8 cellular contexts compared by ENCODE assay signal in the genomic region with DNA sequence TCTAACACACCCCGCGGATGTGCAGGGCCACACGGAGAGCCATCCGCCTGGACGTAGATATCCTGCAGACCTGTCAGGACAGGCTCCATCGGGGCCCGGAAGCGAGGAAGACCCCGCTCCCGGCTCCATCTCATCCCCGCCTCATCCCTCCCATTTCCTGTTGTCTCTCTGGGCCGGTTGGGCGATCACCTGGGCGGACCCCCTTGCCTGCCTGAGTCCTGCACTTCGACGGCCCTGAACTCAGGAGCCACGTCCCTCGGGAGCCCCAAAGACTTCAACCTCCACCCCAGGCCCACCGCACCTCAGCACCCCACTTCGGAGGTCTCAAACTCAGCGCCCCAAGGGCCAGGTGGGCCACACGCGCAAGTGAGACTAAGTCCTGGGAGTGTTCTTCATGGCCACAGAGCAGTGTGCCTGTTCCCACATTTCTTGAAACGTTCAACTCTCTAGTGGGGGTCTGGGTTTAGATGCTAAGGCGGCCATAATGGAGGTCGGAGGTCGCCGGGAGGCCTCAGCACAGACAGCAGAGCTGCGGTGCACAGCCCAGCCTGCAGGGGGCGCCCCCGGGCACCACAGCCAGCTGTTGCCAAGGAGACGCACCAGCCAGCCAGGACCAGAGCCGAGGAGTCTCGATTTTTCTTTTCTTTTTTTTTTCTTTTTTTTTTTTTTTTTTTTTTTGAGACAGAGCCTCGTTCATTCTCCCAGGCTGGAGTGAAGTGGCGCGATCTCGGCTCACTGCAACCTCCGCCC. TPM values are rescaled to one million over a fixed set of nuclear protein-coding genes. Genes with fewer than 3 reads are reported as not detected.
DNase-seq lines count a peak whose midpoint lies in the region; TF ChIP-seq lines count a peak whose summit lies in the region.

No MANE protein-coding gene starts in this region.

- peaks cover 7% of the 10 kb centered on the region for H3K27me3 Mint-ChIP-seq in progenitor cell of endocrine pancreas

- POLR2A ChIA-PET in HEK293 (lab: Yijun Ruan, JAX), result no interaction called here

- CTCF ChIA-PET in HEK293 (lab: Yijun Ruan, JAX), result interaction anchor here (0.7 to 1.7 kb wide), 9 partner anchors 10 to 262 kb away, joined by 3 to 6 read pairs (median 3); no protein-coding TSS in a partner anchor

- no peak overlapping the region for H3K27ac Mint-ChIP-seq in progenitor cell of endocrine pancreas

- H3K36me3 ChIP-seq in BE2C, result no peaks in the 10 kb centered on the region
- H3K36me3 ChIP-seq in HEK293 (ENCODE audit: control insufficient read depth in 2 of 2, insufficient read depth in 1 of 2, low read length in 2 of 2), result no peaks in the 10 kb centered on the region
- no peaks in the 10 kb centered on the region for H3K36me3 ChIP-seq in ovary

- H3K4me1 Mint-ChIP-seq in progenitor cell of endocrine pancreas (ENCODE audit: low read depth), result peaks cover 5% of the 10 kb centered on the region

- TF ChIP-seq EP300 in ovary (IDR thresholded peaks at IDR 0.05), result no peak

- H3K9me3 Mint-ChIP-seq in progenitor cell of endocrine pancreas (ENCODE audit: low read depth), result no peaks in the 10 kb centered on the region

- TF ChIP-seq CTCF in BE2C (IDR thresholded peaks at IDR 0.05; ENCODE audit: low read depth, low read length) (peak; percentile 60), HEK293 (tag by site-specific recombination; IDR thresholded peaks at IDR 0.05) (peak; percentile 36; the same call in 1 of the 2 replicates), progenitor cell of endocrine pancreas (IDR thresholded peaks at IDR 0.05; ENCODE audit: unreplicated experiment) (peak; percentile 50), ovary (IDR thresholded peaks at IDR 0.05) (no peak)

- H3K27ac ChIP-seq in HEK293 (ENCODE audit: extremely low read depth, low read depth, low read length) (no peak overlapping the region), ovary (no peak overlapping the region)

- no peaks in the 10 kb centered on the region for H3K4me1 ChIP-seq in BE2C
- H3K4me1 ChIP-seq in HEK293 (ENCODE audit: control insufficient read depth, insufficient read depth, low read length), result no peaks in the 10 kb centered on the region
- no peaks in the 10 kb centered on the region for H3K4me1 ChIP-seq in ovary (ENCODE audit: insufficient read depth)

- WGBS in ovary, 3 donors, result 84 to 88% (median 86%) methylated on average over 39 of the region's 39 CpGs

- intact Hi-C loops in ovary (cut with DNase I), result no loop called here

- H3K27me3 ChIP-seq in BE2C (no peaks in the 10 kb centered on the region), ovary (no peaks in the 10 kb centered on the region)

- no peak for TF ChIP-seq POLR2A in ovary (IDR thresholded peaks at IDR 0.05)

- DNase-seq in BE2C, result peak; percentile 50
- DNase-seq in activated CD4-positive, CD25-positive, alpha-beta regulatory T cell treated with anti-CD3 and anti-CD28 coated beads, Interleukin-2, amount 50 U/mL, for 72 hours, result peak; percentile 66
- peak; percentile 73 for DNase-seq in ecto neural progenitor cell (ENCODE audit: low spot score)
- no peak for DNase-seq in progenitor cell of endocrine pancreas (ENCODE audit: low spot score, unreplicated experiment)
- DNase-seq in ovary, result no peak
- no peak for DNase-seq in NCI-H2081 (lab: John Stamatoyannopoulos, UW)
- DNase-seq in inferior parietal cortex (ENCODE audit: extremely low spot score), result no peak

- H3K4me3 Mint-ChIP-seq in progenitor cell of endocrine pancreas (ENCODE audit: low read depth), result no peak overlapping the region

- H3K4me3 ChIP-seq in BE2C (ENCODE audit: low read depth, low read length), result no peak overlapping the region
- H3K4me3 ChIP-seq in HEK293 (ENCODE audit: low read depth, low read length), result no peak overlapping the region
- no peak overlapping the region for H3K4me3 ChIP-seq in ovary

- H3K36me3 Mint-ChIP-seq in progenitor cell of endocrine pancreas (ENCODE audit: insufficient read depth), result no peaks in the 10 kb centered on the region

- H3K9me3 ChIP-seq in BE2C, result no peaks in the 10 kb centered on the region
- no peaks in the 10 kb centered on the region for H3K9me3 ChIP-seq in HEK293 (ENCODE audit: control insufficient read depth, insufficient read depth, low read depth, low read length)
- H3K9me3 ChIP-seq in ovary, result no peaks in the 10 kb centered on the region

TF ChIP-seq in HEK293, 187 proteins besides CTCF, POLR2A, EP300 and RAD21:
- no peak for TF ChIP-seq KLF10 (tag by site-specific recombination; IDR thresholded peaks at IDR 0.05)
- TF ChIP-seq EGR2 (tag by site-specific recombination; IDR thresholded peaks at IDR 0.05; ENCODE audit: low read depth), result no peak
- TF ChIP-seq ZNF548 (tag by site-specific recombination; IDR thresholded peaks at IDR 0.05), result no peak
- TF ChIP-seq ZNF544 (tag by site-specific recombination; IDR thresholded peaks at IDR 0.05), result no peak
- no peak for TF ChIP-seq ZSCAN30 (tag by site-specific recombination; IDR thresholded peaks at IDR 0.05)
- no peak for TF ChIP-seq ZNF221 (tag by site-specific recombination; IDR thresholded peaks at IDR 0.05; ENCODE audit: borderline replicate concordance)
- no peak for TF ChIP-seq ZNF707 (tag by site-specific recombination; IDR thresholded peaks at IDR 0.05)
- TF ChIP-seq ZNF433 (tag by site-specific recombination; IDR thresholded peaks at IDR 0.05; ENCODE audit: low read depth), result no peak
- no peak for TF ChIP-seq ZNF423 (tag by site-specific recombination; IDR thresholded peaks at IDR 0.05)
- TF ChIP-seq, protein P1, sequence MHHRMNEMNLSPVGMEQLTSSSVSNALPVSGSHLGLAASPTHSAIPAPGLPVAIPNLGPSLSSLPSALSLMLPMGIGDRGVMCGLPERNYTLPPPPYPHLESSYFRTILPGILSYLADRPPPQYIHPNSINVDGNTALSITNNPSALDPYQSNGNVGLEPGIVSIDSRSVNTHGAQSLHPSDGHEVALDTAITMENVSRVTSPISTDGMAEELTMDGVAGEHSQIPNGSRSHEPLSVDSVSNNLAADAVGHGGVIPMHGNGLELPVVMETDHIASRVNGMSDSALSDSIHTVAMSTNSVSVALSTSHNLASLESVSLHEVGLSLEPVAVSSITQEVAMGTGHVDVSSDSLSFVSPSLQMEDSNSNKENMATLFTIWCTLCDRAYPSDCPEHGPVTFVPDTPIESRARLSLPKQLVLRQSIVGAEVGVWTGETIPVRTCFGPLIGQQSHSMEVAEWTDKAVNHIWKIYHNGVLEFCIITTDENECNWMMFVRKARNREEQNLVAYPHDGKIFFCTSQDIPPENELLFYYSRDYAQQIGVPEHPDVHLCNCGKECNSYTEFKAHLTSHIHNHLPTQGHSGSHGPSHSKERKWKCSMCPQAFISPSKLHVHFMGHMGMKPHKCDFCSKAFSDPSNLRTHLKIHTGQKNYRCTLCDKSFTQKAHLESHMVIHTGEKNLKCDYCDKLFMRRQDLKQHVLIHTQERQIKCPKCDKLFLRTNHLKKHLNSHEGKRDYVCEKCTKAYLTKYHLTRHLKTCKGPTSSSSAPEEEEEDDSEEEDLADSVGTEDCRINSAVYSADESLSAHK (tag by site-specific recombination; IDR thresholded peaks at IDR 0.05), result no peak
- TF ChIP-seq ZNF521 (tag by site-specific recombination; IDR thresholded peaks at IDR 0.05), result no peak
- no peak for TF ChIP-seq ZNF626 (tag by site-specific recombination; IDR thresholded peaks at IDR 0.05)
- TF ChIP-seq ZNF350 (tag by site-specific recombination; IDR thresholded peaks at IDR 0.05), result no peak

RNA-seq across cellular contexts. Expression of a gene that starts 26.0 kb away (rescaled TPM):
- polyA plus RNA-seq in BE2C (2012; ENCODE audit: insufficient read depth, insufficient read length, low read depth), result 48.0 TPM
- total RNA-seq in progenitor cell of endocrine pancreas, result 20.0 and 22.1 TPM in 2 replicates
- 10 to 100 TPM; 13.1 to 22.3 (median 17.9) TPM for total RNA-seq in ovary
- 10 to 100 TPM; 15.3 to 15.7 TPM for polyA plus RNA-seq in ovary

Comparison
In these comparisons a context has a peak if more than half of its experiments do, and no peak if none do; other contexts are left out.
1. DNase-seq: peak in BE2C (single experiment), activated CD4-positive, CD25-positive, alpha-beta regulatory T cell treated with anti-CD3 and anti-CD28 coated beads, Interleukin-2, amount 50 U/mL, for 72 hours (single experiment) and ecto neural progenitor cell (single experiment); none in progenitor cell of endocrine pancreas (single experiment), ovary (0 of 5), NCI-H2081 (0 of 2) and inferior parietal cortex (single experiment).
2. CTCF ChIP-seq: peak in BE2C (single experiment), HEK293 (single experiment) and progenitor cell of endocrine pancreas (single experiment); none in ovary (0 of 3).